In the genomic region with DNA sequence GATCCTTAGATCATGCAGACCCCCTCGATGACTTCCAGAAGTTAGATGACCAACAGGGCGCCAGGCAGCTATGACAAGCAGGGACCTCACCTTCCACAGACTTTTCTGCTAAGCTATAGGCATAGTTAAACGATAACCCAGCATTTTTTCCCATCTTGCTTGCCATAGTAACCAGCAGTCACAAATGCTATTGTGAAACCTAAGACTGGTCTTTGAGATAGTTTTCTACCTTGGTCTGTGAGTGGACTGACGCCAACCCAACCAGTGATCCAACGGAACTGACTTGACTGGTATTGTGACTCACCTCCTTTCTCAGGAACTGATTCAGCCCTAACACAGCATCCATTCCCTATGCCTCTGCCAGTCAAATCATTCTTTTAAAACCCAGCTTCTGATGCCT, we compare ENCODE assay signal across 1 cellular context.
TF ChIP-seq lines count a peak whose summit lies in the region.

No MANE protein-coding gene starts in this region.

TF ChIP-seq in HepG2, 621 proteins besides CTCF, POLR2A, EP300 and RAD21 (continued from another document):
- TF ChIP-seq, protein P1, sequence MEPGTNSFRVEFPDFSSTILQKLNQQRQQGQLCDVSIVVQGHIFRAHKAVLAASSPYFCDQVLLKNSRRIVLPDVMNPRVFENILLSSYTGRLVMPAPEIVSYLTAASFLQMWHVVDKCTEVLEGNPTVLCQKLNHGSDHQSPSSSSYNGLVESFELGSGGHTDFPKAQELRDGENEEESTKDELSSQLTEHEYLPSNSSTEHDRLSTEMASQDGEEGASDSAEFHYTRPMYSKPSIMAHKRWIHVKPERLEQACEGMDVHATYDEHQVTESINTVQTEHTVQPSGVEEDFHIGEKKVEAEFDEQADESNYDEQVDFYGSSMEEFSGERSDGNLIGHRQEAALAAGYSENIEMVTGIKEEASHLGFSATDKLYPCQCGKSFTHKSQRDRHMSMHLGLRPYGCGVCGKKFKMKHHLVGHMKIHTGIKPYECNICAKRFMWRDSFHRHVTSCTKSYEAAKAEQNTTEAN (CRISPR knock-in tag; conservative IDR thresholded peaks at IDR 0.05): no peak
- TF ChIP-seq, protein P2, sequence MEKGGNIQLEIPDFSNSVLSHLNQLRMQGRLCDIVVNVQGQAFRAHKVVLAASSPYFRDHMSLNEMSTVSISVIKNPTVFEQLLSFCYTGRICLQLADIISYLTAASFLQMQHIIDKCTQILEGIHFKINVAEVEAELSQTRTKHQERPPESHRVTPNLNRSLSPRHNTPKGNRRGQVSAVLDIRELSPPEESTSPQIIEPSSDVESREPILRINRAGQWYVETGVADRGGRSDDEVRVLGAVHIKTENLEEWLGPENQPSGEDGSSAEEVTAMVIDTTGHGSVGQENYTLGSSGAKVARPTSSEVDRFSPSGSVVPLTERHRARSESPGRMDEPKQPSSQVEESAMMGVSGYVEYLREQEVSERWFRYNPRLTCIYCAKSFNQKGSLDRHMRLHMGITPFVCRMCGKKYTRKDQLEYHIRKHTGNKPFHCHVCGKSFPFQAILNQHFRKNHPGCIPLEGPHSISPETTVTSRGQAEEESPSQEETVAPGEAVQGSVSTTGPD (CRISPR knock-in tag; IDR thresholded peaks at IDR 0.05): no peak
- TF ChIP-seq POGZ (CRISPR knock-in tag; IDR thresholded peaks at IDR 0.05): peak; percentile 54
- TF ChIP-seq, protein P3, sequence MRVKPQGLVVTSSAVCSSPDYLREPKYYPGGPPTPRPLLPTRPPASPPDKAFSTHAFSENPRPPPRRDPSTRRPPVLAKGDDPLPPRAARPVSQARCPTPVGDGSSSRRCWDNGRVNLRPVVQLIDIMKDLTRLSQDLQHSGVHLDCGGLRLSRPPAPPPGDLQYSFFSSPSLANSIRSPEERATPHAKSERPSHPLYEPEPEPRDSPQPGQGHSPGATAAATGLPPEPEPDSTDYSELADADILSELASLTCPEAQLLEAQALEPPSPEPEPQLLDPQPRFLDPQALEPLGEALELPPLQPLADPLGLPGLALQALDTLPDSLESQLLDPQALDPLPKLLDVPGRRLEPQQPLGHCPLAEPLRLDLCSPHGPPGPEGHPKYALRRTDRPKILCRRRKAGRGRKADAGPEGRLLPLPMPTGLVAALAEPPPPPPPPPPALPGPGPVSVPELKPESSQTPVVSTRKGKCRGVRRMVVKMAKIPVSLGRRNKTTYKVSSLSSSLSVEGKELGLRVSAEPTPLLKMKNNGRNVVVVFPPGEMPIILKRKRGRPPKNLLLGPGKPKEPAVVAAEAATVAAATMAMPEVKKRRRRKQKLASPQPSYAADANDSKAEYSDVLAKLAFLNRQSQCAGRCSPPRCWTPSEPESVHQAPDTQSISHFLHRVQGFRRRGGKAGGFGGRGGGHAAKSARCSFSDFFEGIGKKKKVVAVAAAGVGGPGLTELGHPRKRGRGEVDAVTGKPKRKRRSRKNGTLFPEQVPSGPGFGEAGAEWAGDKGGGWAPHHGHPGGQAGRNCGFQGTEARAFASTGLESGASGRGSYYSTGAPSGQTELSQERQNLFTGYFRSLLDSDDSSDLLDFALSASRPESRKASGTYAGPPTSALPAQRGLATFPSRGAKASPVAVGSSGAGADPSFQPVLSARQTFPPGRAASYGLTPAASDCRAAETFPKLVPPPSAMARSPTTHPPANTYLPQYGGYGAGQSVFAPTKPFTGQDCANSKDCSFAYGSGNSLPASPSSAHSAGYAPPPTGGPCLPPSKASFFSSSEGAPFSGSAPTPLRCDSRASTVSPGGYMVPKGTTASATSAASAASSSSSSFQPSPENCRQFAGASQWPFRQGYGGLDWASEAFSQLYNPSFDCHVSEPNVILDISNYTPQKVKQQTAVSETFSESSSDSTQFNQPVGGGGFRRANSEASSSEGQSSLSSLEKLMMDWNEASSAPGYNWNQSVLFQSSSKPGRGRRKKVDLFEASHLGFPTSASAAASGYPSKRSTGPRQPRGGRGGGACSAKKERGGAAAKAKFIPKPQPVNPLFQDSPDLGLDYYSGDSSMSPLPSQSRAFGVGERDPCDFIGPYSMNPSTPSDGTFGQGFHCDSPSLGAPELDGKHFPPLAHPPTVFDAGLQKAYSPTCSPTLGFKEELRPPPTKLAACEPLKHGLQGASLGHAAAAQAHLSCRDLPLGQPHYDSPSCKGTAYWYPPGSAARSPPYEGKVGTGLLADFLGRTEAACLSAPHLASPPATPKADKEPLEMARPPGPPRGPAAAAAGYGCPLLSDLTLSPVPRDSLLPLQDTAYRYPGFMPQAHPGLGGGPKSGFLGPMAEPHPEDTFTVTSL (CRISPR knock-in tag; IDR thresholded peaks at IDR 0.05; ENCODE audit: borderline replicate concordance): peak; percentile 42; the same call in 1 of the 2 replicates
- TF ChIP-seq GATAD2A (CRISPR knock-in tag; IDR thresholded peaks at IDR 0.05): peak; percentile 39; the same call in 1 of the 2 replicates
- TF ChIP-seq ZNF337 (CRISPR knock-in tag; IDR thresholded peaks at IDR 0.05; ENCODE audit: borderline replicate concordance, low read depth): no peak
- TF ChIP-seq DNMT3B (CRISPR knock-in tag; conservative IDR thresholded peaks at IDR 0.05): no peak
- TF ChIP-seq ZNF263 (CRISPR knock-in tag; IDR thresholded peaks at IDR 0.05): no peak
- TF ChIP-seq ZBTB38 (CRISPR knock-in tag; IDR thresholded peaks at IDR 0.05): no peak
- TF ChIP-seq MED1 (CRISPR knock-in tag; IDR thresholded peaks at IDR 0.05): no peak
- TF ChIP-seq ZNF12 (CRISPR knock-in tag; IDR thresholded peaks at IDR 0.05): peak; percentile 79
- TF ChIP-seq, protein P4, sequence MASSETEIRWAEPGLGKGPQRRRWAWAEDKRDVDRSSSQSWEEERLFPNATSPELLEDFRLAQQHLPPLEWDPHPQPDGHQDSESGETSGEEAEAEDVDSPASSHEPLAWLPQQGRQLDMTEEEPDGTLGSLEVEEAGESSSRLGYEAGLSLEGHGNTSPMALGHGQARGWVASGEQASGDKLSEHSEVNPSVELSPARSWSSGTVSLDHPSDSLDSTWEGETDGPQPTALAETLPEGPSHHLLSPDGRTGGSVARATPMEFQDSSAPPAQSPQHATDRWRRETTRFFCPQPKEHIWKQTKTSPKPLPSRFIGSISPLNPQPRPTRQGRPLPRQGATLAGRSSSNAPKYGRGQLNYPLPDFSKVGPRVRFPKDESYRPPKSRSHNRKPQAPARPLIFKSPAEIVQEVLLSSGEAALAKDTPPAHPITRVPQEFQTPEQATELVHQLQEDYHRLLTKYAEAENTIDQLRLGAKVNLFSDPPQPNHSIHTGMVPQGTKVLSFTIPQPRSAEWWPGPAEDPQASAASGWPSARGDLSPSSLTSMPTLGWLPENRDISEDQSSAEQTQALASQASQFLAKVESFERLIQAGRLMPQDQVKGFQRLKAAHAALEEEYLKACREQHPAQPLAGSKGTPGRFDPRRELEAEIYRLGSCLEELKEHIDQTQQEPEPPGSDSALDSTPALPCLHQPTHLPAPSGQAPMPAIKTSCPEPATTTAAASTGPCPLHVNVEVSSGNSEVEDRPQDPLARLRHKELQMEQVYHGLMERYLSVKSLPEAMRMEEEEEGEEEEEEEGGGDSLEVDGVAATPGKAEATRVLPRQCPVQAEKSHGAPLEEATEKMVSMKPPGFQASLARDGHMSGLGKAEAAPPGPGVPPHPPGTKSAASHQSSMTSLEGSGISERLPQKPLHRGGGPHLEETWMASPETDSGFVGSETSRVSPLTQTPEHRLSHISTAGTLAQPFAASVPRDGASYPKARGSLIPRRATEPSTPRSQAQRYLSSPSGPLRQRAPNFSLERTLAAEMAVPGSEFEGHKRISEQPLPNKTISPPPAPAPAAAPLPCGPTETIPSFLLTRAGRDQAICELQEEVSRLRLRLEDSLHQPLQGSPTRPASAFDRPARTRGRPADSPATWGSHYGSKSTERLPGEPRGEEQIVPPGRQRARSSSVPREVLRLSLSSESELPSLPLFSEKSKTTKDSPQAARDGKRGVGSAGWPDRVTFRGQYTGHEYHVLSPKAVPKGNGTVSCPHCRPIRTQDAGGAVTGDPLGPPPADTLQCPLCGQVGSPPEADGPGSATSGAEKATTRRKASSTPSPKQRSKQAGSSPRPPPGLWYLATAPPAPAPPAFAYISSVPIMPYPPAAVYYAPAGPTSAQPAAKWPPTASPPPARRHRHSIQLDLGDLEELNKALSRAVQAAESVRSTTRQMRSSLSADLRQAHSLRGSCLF (CRISPR knock-in tag; IDR thresholded peaks at IDR 0.05; ENCODE audit: borderline replicate concordance): no peak
- no peak for TF ChIP-seq REXO4 (CRISPR knock-in tag; IDR thresholded peaks at IDR 0.05; ENCODE audit: borderline replicate concordance)
- no peak for TF ChIP-seq GTF3A (CRISPR knock-in tag; conservative IDR thresholded peaks at IDR 0.05)
- no peak for TF ChIP-seq ZNF766 (CRISPR knock-in tag; IDR thresholded peaks at IDR 0.05; ENCODE audit: borderline replicate concordance)
- TF ChIP-seq MBNL3 (CRISPR knock-in tag; conservative IDR thresholded peaks at IDR 0.05): no peak
- TF ChIP-seq HOXA9 (CRISPR knock-in tag; IDR thresholded peaks at IDR 0.05; ENCODE audit: borderline replicate concordance): no peak
- TF ChIP-seq MAZ (IDR thresholded peaks at IDR 0.05; ENCODE audit: borderline replicate concordance, low read depth, low read length): no peak
- no peak for TF ChIP-seq MAZ (CRISPR knock-in tag; IDR thresholded peaks at IDR 0.05; ENCODE audit: low read depth)
- no peak for TF ChIP-seq SOX6 (IDR thresholded peaks at IDR 0.05)
- TF ChIP-seq SOX6 (CRISPR knock-in tag; IDR thresholded peaks at IDR 0.05): no peak
- no peak for TF ChIP-seq RFXAP (CRISPR knock-in tag; IDR thresholded peaks at IDR 0.05; ENCODE audit: borderline replicate concordance)
- no peak for TF ChIP-seq ZNF605 (CRISPR knock-in tag; IDR thresholded peaks at IDR 0.05)
- TF ChIP-seq MED13 (CRISPR knock-in tag; IDR thresholded peaks at IDR 0.05): no peak
- TF ChIP-seq MAFF (IDR thresholded peaks at IDR 0.05; ENCODE audit: low read depth, low read length): peak; percentile 8; the same call in 1 of the 2 replicates
- TF ChIP-seq GZF1 (CRISPR knock-in tag; IDR thresholded peaks at IDR 0.05): no peak
